8 cellular contexts compared by ENCODE assay signal in genomic region chr19:10870955-10871603, GRCh38. TPM values are rescaled to one million over a fixed set of nuclear protein-coding genes. Genes with fewer than 3 reads are reported as not detected.
A peak's percentile ranks its signal among the peaks of the same experiment; 100 is the strongest.
DNase-seq lines count a peak whose midpoint lies in the region; ATAC-seq and TF ChIP-seq lines count a peak whose summit lies in the region.

CARM1 (plus strand) TSS chr19:10871553; CDS start chr19:10871703, 150 bp downstream.

- no CpG with 5 or more reads among the region's 99 CpGs for WGBS in H9 (ENCODE audit: extremely low coverage, insufficient read length, low lambda C conversion rate)

- H3T11ph ChIP-seq in H9 (ENCODE audit: low read length), result no peak within 1 kb of the TSS

- H3K79me1 ChIP-seq in H9 (ENCODE audit: insufficient read depth, low read depth, low read length, poor library complexity, severe bottlenecking), result peaks cover 5% of the 10 kb centered on the region

- H3K9me3 ChIP-seq in ES-I3 (ENCODE audit: control insufficient read depth, insufficient read depth, low read length) (no peaks in the 10 kb centered on the region), H9 (ENCODE audit: control insufficient read depth, low read depth, low read length) (no peaks in the 10 kb centered on the region)

- H3K14ac ChIP-seq in H9 (ENCODE audit: insufficient read depth, low read length), result peak within 1 kb of the TSS; percentile 82

- DNase-seq in H9 (peak; percentile 98), M059J (ENCODE audit: low read depth) (peak; percentile 95), fibroblast of peridontal ligament (ENCODE audit: extremely low read depth) (peak; percentile 96)
- DNase-seq in activated T-helper 9 cell treated with anti-CD3 and anti-CD28 coated beads, Interleukin-2, amount 50 U/mL, for 16 hours (ENCODE audit: low read depth), result peak; percentile 99
- DNase-seq in stimulated activated naive CD8-positive, alpha-beta T cell treated with anti-CD3 and anti-CD28 coated beads, Interleukin-15, Interleukin-2, amounts not matched to agents 100 U/mL and 50 U/mL, for 24 hours, result peak; percentile 99

- no peaks in the 10 kb centered on the region for H4K20me1 ChIP-seq in H9 (ENCODE audit: control insufficient read depth, insufficient read depth, insufficient read length)

- H2BK20ac ChIP-seq in H9 (ENCODE audit: low read depth, low read length, poor library complexity, severe bottlenecking), result no peak within 1 kb of the TSS

- peaks cover 8% of the 10 kb centered on the region for H3K23me2 ChIP-seq in H9 (ENCODE audit: insufficient read length, low read depth, low read length, poor library complexity, severe bottlenecking)

- no peak within 1 kb of the TSS for H2AK5ac ChIP-seq in H9 (ENCODE audit: insufficient read length, low read length)

- peak within 1 kb of the TSS; percentile 45 for H3K18ac ChIP-seq in H9 (ENCODE audit: insufficient read length, low read depth, low read length)

- no peak within 1 kb of the TSS for H4K8ac ChIP-seq in H9 (replicated peaks; ENCODE audit: insufficient read length, low read depth, low read length)

- peak; percentile 90 for ATAC-seq in stimulated activated naive CD8-positive, alpha-beta T cell treated with anti-CD3 and anti-CD28 coated beads, Interleukin-15, Interleukin-2, amounts not matched to agents 100 U/mL and 50 U/mL, for 24 hours

- no peak within 1 kb of the TSS for H2AFZ ChIP-seq in H9 (ENCODE audit: low read length)

- H3K4me1 Mint-ChIP-seq in H9 (peaks cover 12 to 22% of the 10 kb centered on the region in 2 experiments), nephron (peaks cover 9% of the 10 kb centered on the region)

- H2BK12ac ChIP-seq in H9 (ENCODE audit: insufficient read length, low read depth, low read length), result no peak within 1 kb of the TSS

- no peaks in the 10 kb centered on the region for H3K9me3 Mint-ChIP-seq in H9
- H3K9me3 Mint-ChIP-seq in nephron, result no peaks in the 10 kb centered on the region

- TF ChIP-seq CTCF in H9 (conservative IDR thresholded peaks at IDR 0.05), result peak; percentile 67
- peak; percentile 57 to 63 (median 58) for TF ChIP-seq CTCF in nephron (IDR thresholded peaks at IDR 0.05; ENCODE audit: unreplicated experiment in 3 of 3)

- H2BK5ac ChIP-seq in H9 (ENCODE audit: insufficient read length, low read length), result no peak within 1 kb of the TSS

- 0 out of 2 replicates have a peak, but pooled peaks cover 4% of the 10 kb centered on the region for H3K4me1 ChIP-seq in ES-I3 (ENCODE audit: insufficient read depth, low read length)
- peaks cover 2% of the 10 kb centered on the region; the same call in 1 of the 2 replicates for H3K4me1 ChIP-seq in H9 (ENCODE audit: insufficient read depth, low read length)

- H3K4ac ChIP-seq in H9 (ENCODE audit: low read depth, low read length), result no peak within 1 kb of the TSS

- H3K27me3 ChIP-seq in H9 (ENCODE audit: insufficient read depth, low read length), result no peaks in the 10 kb centered on the region

- H3K27me3 Mint-ChIP-seq in H9 (ENCODE audit: low read depth) (no peaks in the 10 kb centered on the region), nephron (ENCODE audit: low read depth) (no peaks in the 10 kb centered on the region)

- H3K27ac Mint-ChIP-seq in H9 (peak within 1 kb of the TSS; percentile 96 to 99 (median 99)), nephron (peak within 1 kb of the TSS; percentile 90 to 98 (median 96))

- H3K56ac ChIP-seq in H9 (ENCODE audit: insufficient read length, low read depth, low read length), result no peak within 1 kb of the TSS

- no peak within 1 kb of the TSS for H2BK120ac ChIP-seq in H9 (ENCODE audit: low read depth, low read length, poor library complexity, severe bottlenecking)

- no peak within 1 kb of the TSS for H2BK15ac ChIP-seq in H9 (ENCODE audit: low read depth, low read length)

- peak; percentile 40; the same call in 1 of the 2 replicates for TF ChIP-seq POLR2A in Raji (IDR thresholded peaks at IDR 0.05; ENCODE audit: insufficient read depth, low read depth, low read length)

- H3K79me2 ChIP-seq in H9 (ENCODE audit: insufficient read depth, low read length), result peaks cover 13% of the 10 kb centered on the region; the same call in 1 of the 2 replicates

- no peak within 1 kb of the TSS for H3K23ac ChIP-seq in H9 (ENCODE audit: insufficient read length, low read depth, low read length)

- H3K36me3 ChIP-seq in ES-I3 (ENCODE audit: insufficient read depth, low read length), result no peaks in the 10 kb centered on the region

- H3K27ac ChIP-seq in H9 (ENCODE audit: insufficient read length, low read depth, low read length), result no peak within 1 kb of the TSS

- peak within 1 kb of the TSS; percentile 85 to 89 for H3K4me3 Mint-ChIP-seq in H9
- H3K4me3 Mint-ChIP-seq in nephron, result peak within 1 kb of the TSS; percentile 92 to 95 (median 92)

- no peak within 1 kb of the TSS for H4K91ac ChIP-seq in H9 (ENCODE audit: insufficient read length, low read depth, low read length)

- peak within 1 kb of the TSS; percentile 71 for H3K4me2 ChIP-seq in H9 (ENCODE audit: insufficient read depth, insufficient read length, low read length)

- H3K9ac ChIP-seq in ES-I3 (ENCODE audit: low read depth, low read length) (peak within 1 kb of the TSS; percentile 76), H9 (ENCODE audit: extremely low read depth, insufficient read length, low read length) (peak within 1 kb of the TSS; percentile 61)

- H4K5ac ChIP-seq in H9 (ENCODE audit: insufficient read length, low read depth, low read length), result no peak within 1 kb of the TSS

- H3K36me3 Mint-ChIP-seq in H9 (ENCODE audit: insufficient read depth in 1 of 3, low read depth in 3 of 3), result peaks cover 1 to 14% (median 4%) of the 10 kb centered on the region in 3 experiments; a peak in 4 of 7 replicates
- no peaks in the 10 kb centered on the region for H3K36me3 Mint-ChIP-seq in nephron (ENCODE audit: low read depth)

RNA-seq across cellular contexts. Expression of gene CARM1, which starts in this region (rescaled TPM):
- total RNA-seq in H9 (2021), result 111 and 113 TPM in 2 replicates
- 16.5 and 24.1 TPM in 2 replicates for total RNA-seq in M059J (2014; rRNA removed; shearing (Covaris generic))
